Comparison of ENCODE assay signal across 28 cellular contexts in genomic region chr3:97388774-97389173, GRCh38.
"Had no signal": no experiment of that assay in that cellular context is flagged by ENCODE, and none has a peak within 500 bp of the region (broad histone marks: within the 10 kb centered on the region; RNA-seq: fewer than 3 reads in every experiment).

No MANE protein-coding gene starts in this region.

- H3K27ac Mint-ChIP-seq: natural killer cell; nephron; neural progenitor cell; progenitor cell of endocrine pancreas; stimulated activated effector memory CD8-positive, alpha-beta T cell treated with anti-CD3 and anti-CD28 coated beads, Interleukin-12 subunit alpha, Interleukin-12 subunit beta, amount 100 ng/mL, for 72 hours; stimulated activated naive B cell treated with anti-CD40 and anti-IgM and Interleukin-4, amounts not matched to agents 10 μg/mL and 1 μg/mL and 100 μg/mL, for 72 hours; stimulated activated naive CD8-positive, alpha-beta T cell treated with anti-CD3 and anti-CD28 coated beads, Interleukin-15, Interleukin-2, amounts not matched to agents 100 ng/mL and 50 ng/mL, for 24 hours had no signal

- H3K4me3 Mint-ChIP-seq: natural killer cell; nephron; neural progenitor cell; stimulated activated effector memory CD8-positive, alpha-beta T cell treated with anti-CD3 and anti-CD28 coated beads, Interleukin-12 subunit alpha, Interleukin-12 subunit beta, amount 100 ng/mL, for 72 hours; stimulated activated naive B cell treated with anti-CD40 and anti-IgM and Interleukin-4, amounts not matched to agents 10 μg/mL and 1 μg/mL and 100 μg/mL, for 72 hours; stimulated activated naive CD8-positive, alpha-beta T cell treated with anti-CD3 and anti-CD28 coated beads, Interleukin-15, Interleukin-2, amounts not matched to agents 100 ng/mL and 50 ng/mL, for 24 hours had no signal

- H2AFZ ChIP-seq: neural progenitor cell, parathyroid adenoma had no signal

- H3K4me3 ChIP-seq: neural progenitor cell, ovary, psoas muscle, right lobe of liver, sigmoid colon, stomach, thoracic aorta, thyroid gland, tibial nerve, upper lobe of left lung, vagina had no signal

- H3K4me1 Mint-ChIP-seq: natural killer cell; nephron; neural progenitor cell; stimulated activated effector memory CD8-positive, alpha-beta T cell treated with anti-CD3 and anti-CD28 coated beads, Interleukin-12 subunit alpha, Interleukin-12 subunit beta, amount 100 ng/mL, for 72 hours; stimulated activated naive B cell treated with anti-CD40 and anti-IgM and Interleukin-4, amounts not matched to agents 10 μg/mL and 1 μg/mL and 100 μg/mL, for 72 hours had no signal

- H3K79me2 ChIP-seq: parathyroid adenoma had no signal

- ATAC-seq: natural killer cell; psoas muscle; right cardiac atrium; right lobe of liver; stimulated activated effector memory CD8-positive, alpha-beta T cell treated with anti-CD3 and anti-CD28 coated beads, Interleukin-12 subunit alpha, Interleukin-12 subunit beta, amount 100 ng/mL, for 72 hours; stimulated activated naive B cell treated with anti-CD40 and anti-IgM and Interleukin-4, amounts not matched to agents 10 μg/mL and 1 μg/mL and 100 μg/mL, for 72 hours had no signal

- H3K4me2 ChIP-seq: neural progenitor cell had no signal

- H3K36me3 Mint-ChIP-seq: natural killer cell; neural progenitor cell; stimulated activated effector memory CD8-positive, alpha-beta T cell treated with anti-CD3 and anti-CD28 coated beads, Interleukin-12 subunit alpha, Interleukin-12 subunit beta, amount 100 ng/mL, for 72 hours; stimulated activated naive B cell treated with anti-CD40 and anti-IgM and Interleukin-4, amounts not matched to agents 10 μg/mL and 1 μg/mL and 100 μg/mL, for 72 hours had no signal

- H3K36me3 ChIP-seq: neural progenitor cell, ovary, right lobe of liver, sigmoid colon, stomach, thoracic aorta, thyroid gland, tibial nerve, upper lobe of left lung, vagina had no signal

- H3K4me1 ChIP-seq: neural progenitor cell, parathyroid adenoma, psoas muscle, right lobe of liver, sigmoid colon, stomach, thyroid gland, tibial nerve, upper lobe of left lung, vagina had no signal

- H3K27me3 ChIP-seq: neural progenitor cell, ovary, right lobe of liver, sigmoid colon, stomach, thyroid gland, tibial nerve, upper lobe of left lung, vagina had no signal

- H3K27me3 Mint-ChIP-seq: progenitor cell of endocrine pancreas; stimulated activated naive B cell treated with anti-CD40 and anti-IgM and Interleukin-4, amounts not matched to agents 10 μg/mL and 1 μg/mL and 100 μg/mL, for 72 hours; stimulated activated naive CD8-positive, alpha-beta T cell treated with anti-CD3 and anti-CD28 coated beads, Interleukin-15, Interleukin-2, amounts not matched to agents 100 ng/mL and 50 ng/mL, for 24 hours had no signal

- H3K27ac ChIP-seq: neural progenitor cell, ovary, parathyroid adenoma, psoas muscle, right lobe of liver, sigmoid colon, stomach, thoracic aorta, thyroid gland, tibial nerve, upper lobe of left lung, vagina had no signal

- H3K9me3 ChIP-seq: ovary, psoas muscle, right lobe of liver, thoracic aorta, thyroid gland, vagina had no signal

- DNase-seq: natural killer cell; occipital lobe; ovary; posterior cingulate gyrus; psoas muscle; right cardiac atrium; right lobe of liver; sigmoid colon; small intestine; stimulated activated CD4-positive, alpha-beta T cell treated with anti-CD3 and anti-CD28 coated beads, Interleukin-15, amount 100 ng/mL, for 24 hours; stimulated activated CD4-positive, alpha-beta T cell treated with anti-CD3 and anti-CD28 coated beads, Interleukin-2, amount 100 ng/mL, for 24 hours; stimulated activated CD4-positive, alpha-beta T cell treated with anti-CD3 and anti-CD28 coated beads, Interleukin-2, amount 100 ng/mL, for 48 hours; stimulated activated CD4-positive, alpha-beta T cell treated with anti-CD3 and anti-CD28 coated beads, Interleukin-4, amount 100 ng/mL, for 24 hours; stimulated activated naive B cell treated with anti-CD40 and anti-IgM and Interleukin-4, amounts not matched to agents 10 μg/mL and 1 μg/mL and 100 μg/mL, for 72 hours; stimulated activated naive CD4-positive, alpha-beta T cell treated with Interleukin-2 at 50 U/mL for 16 hours; stomach; thyroid gland; trophoblast cell; upper lobe of left lung had no signal
